8 cellular contexts compared by ENCODE assay signal in the genomic region with DNA sequence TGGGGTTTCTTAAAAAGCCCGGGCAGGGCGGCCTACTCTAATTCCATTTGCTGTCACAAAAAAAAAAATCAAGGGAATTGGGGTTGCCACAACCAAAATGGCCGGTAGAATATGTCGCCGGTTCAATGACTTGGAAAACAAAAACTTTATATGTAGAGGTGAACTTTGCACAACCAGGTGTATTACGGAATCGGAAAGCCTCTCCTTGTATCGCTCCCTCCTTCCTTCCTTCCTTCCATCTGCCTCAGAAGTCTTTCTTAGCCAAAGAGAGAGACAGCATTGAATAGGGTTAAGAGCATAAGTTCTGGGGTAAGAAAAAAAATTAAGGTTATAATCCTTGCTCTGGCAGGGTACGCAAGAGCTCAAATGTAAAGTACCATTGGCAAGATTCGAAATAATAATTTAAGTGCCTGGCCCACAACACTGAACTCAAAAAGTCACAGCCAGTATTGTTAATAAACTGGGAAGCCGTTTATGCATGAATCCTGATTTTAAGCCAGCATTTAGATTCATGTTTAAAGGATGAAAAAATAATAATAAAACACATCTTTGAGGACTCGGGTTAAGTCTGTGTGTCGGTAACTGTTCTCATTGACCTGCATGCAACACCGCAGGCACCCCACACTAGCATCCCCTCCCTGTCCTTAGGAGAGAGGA. TPM values are rescaled to one million over a fixed set of nuclear protein-coding genes. Genes with fewer than 3 reads are reported as not detected.
DNase-seq lines count a peak whose midpoint lies in the region; ATAC-seq and TF ChIP-seq lines count a peak whose summit lies in the region.

No MANE protein-coding gene starts in this region.

- ATAC-seq in HG03060 (IDR thresholded peaks at IDR 0.05; ENCODE audit: low read depth, unreplicated experiment) (peak; percentile 23), thoracic aorta (ENCODE audit: insufficient number of reproducible peaks, low FRiP score, low read depth) (no peak)
- no peak for ATAC-seq in activated CD8-positive, alpha-beta T cell treated with anti-CD3 and anti-CD28 coated beads for 36 hours

- H3K4me1 ChIP-seq in cardiac muscle cell (ENCODE audit: low read depth), result peaks cover 18% of the 10 kb centered on the region
- peaks cover 20 to 41% of the 10 kb centered on the region in 2 donors for H3K4me1 ChIP-seq in thoracic aorta (ENCODE audit: control insufficient read depth in 1 of 2, low read depth in 2 of 2)

- no peak for DNase-seq in cardiac muscle cell (ENCODE audit: low read depth in 1 of 2, low spot score in 1 of 2)
- DNase-seq in cardiac septum (ENCODE audit: low spot score), result no peak
- DNase-seq in activated CD8-positive, alpha-beta T cell treated with anti-CD3 and anti-CD28 coated beads for 36 hours, result no peak
- DNase-seq in kidney epithelial cell (ENCODE audit: low read depth), result no peak
- no peak for DNase-seq in thoracic aorta (ENCODE audit: low spot score)
- no peak for DNase-seq in activated CD8-positive, alpha-beta memory T cell treated with anti-CD3 and anti-CD28 coated beads, Interleukin-2, amount 50 U/mL, for 48 hours
- no peak for DNase-seq in epidermal melanocyte (ENCODE audit: insufficient read length, low spot score)

- TF ChIP-seq CTCF in cardiac muscle cell (IDR thresholded peaks at IDR 0.05; ENCODE audit: low read depth, low read length) (no peak), kidney epithelial cell (IDR thresholded peaks at IDR 0.05; ENCODE audit: insufficient read depth, low read length, poor library complexity, severe bottlenecking) (no peak), thoracic aorta (IDR thresholded peaks at IDR 0.05) (no peak)
- no peak for TF ChIP-seq CTCF in activated CD8-positive, alpha-beta T cell treated with anti-CD3 and anti-CD28 coated beads for 36 hours (IDR thresholded peaks at IDR 0.05)

- H3K4me3 Mint-ChIP-seq in activated CD8-positive, alpha-beta T cell treated with anti-CD3 and anti-CD28 coated beads for 36 hours, result peak overlapping the region; percentile 98

- intact Hi-C loops in cardiac septum (cut with DNase I), result loop anchor here (5.0 kb wide), 2 partner anchors 105 to 310 kb away; partner anchors contain the start of gene PSMD7
- intact Hi-C loops in activated CD8-positive, alpha-beta T cell treated with anti-CD3 and anti-CD28 coated beads for 36 hours (cut with micrococcal nuclease), result loop anchor here (10.0 kb wide), 1 partner anchor 103 kb away; no protein-coding TSS in a partner anchor

- H3K27ac Mint-ChIP-seq in activated CD8-positive, alpha-beta T cell treated with anti-CD3 and anti-CD28 coated beads for 36 hours, result peak overlapping the region; percentile 91

- H3K4me1 Mint-ChIP-seq in activated CD8-positive, alpha-beta T cell treated with anti-CD3 and anti-CD28 coated beads for 36 hours (ENCODE audit: low read depth), result peaks cover 44% of the 10 kb centered on the region

- peaks cover 16% of the 10 kb centered on the region for H3K36me3 Mint-ChIP-seq in activated CD8-positive, alpha-beta T cell treated with anti-CD3 and anti-CD28 coated beads for 36 hours (ENCODE audit: low read depth)

- CTCF ChIA-PET in activated CD8-positive, alpha-beta T cell treated with anti-CD3 and anti-CD28 coated beads for 36 hours (lab: Charles Lee), result interaction anchor here (0.5 to 1.7 kb wide), 8 partner anchors 11 to 298 kb away, joined by 3 to 4 read pairs (median 3); partner anchors contain the start of gene MLKL

- H3K4me3 ChIP-seq in cardiac muscle cell, result peak overlapping the region; percentile 91
- H3K4me3 ChIP-seq in kidney epithelial cell (ENCODE audit: low read depth, low read length), result peak overlapping the region; percentile 77
- H3K4me3 ChIP-seq in thoracic aorta, result peak overlapping the region; percentile 96

- H3K9me3 Mint-ChIP-seq in activated CD8-positive, alpha-beta T cell treated with anti-CD3 and anti-CD28 coated beads for 36 hours, result no peaks in the 10 kb centered on the region

- H3K27me3 ChIP-seq in cardiac muscle cell (no peaks in the 10 kb centered on the region), kidney epithelial cell (ENCODE audit: control insufficient read depth, insufficient read depth, low read length) (no peaks in the 10 kb centered on the region), thoracic aorta (replicated peaks; ENCODE audit: insufficient read depth) (no peaks in the 10 kb centered on the region)

- H3K36me3 ChIP-seq in cardiac muscle cell, result no peaks in the 10 kb centered on the region
- no peaks in the 10 kb centered on the region for H3K36me3 ChIP-seq in kidney epithelial cell (ENCODE audit: control insufficient read depth, insufficient read depth, low read length)
- H3K36me3 ChIP-seq in thoracic aorta, result no peaks in the 10 kb centered on the region

- H3K9me3 ChIP-seq in cardiac muscle cell (ENCODE audit: low read depth) (no peaks in the 10 kb centered on the region), thoracic aorta (no peaks in the 10 kb centered on the region)

- H3K27me3 Mint-ChIP-seq in activated CD8-positive, alpha-beta T cell treated with anti-CD3 and anti-CD28 coated beads for 36 hours, result no peaks in the 10 kb centered on the region

- peak overlapping the region; percentile 96 for H3K27ac ChIP-seq in cardiac muscle cell
- peak overlapping the region; percentile 95 to 96 for H3K27ac ChIP-seq in thoracic aorta

- POLR2A ChIA-PET in activated CD8-positive, alpha-beta T cell treated with anti-CD3 and anti-CD28 coated beads for 36 hours (lab: Charles Lee), result interaction anchor here (0.8 to 2.0 kb wide), 10 partner anchors 9 to 142 kb away, joined by 3 to 9 read pairs (median 4); no protein-coding TSS in a partner anchor

RNA-seq across cellular contexts. Expression of gene GLG1, which starts 0.5 kb away (rescaled TPM):
- 136 and 167 TPM in 2 replicates for total RNA-seq in cardiac muscle cell
- 140 and 183 TPM in 2 replicates for polyA plus RNA-seq in cardiac muscle cell
- 110 TPM for total RNA-seq in cardiac septum
- 10 to 100 TPM; 70.0 to 74.9 TPM for total RNA-seq in activated CD8-positive, alpha-beta T cell treated with anti-CD3 and anti-CD28 coated beads for 36 hours
- 108 and 110 TPM in 2 replicates for total RNA-seq in kidney epithelial cell
- total RNA-seq in thoracic aorta, result 100 to 1,000 TPM; 202 to 218 TPM

RNA-seq across cellular contexts. Expression of gene RFWD3, which starts 59.2 kb away (rescaled TPM):
- total RNA-seq in cardiac muscle cell, result 10.9 and 11.1 TPM in 2 replicates
- 8.2 and 12.4 TPM in 2 replicates for polyA plus RNA-seq in cardiac muscle cell
- total RNA-seq in cardiac septum, result 5.8 TPM
- total RNA-seq in activated CD8-positive, alpha-beta T cell treated with anti-CD3 and anti-CD28 coated beads for 36 hours, result 10 to 100 TPM; 96.5 to 99.8 TPM
- total RNA-seq in kidney epithelial cell, result 25.9 and 35.4 TPM in 2 replicates
- 10 to 100 TPM; 16.7 to 28.8 TPM for total RNA-seq in thoracic aorta
